Comparison of ENCODE assay signal across 15 cellular contexts in the genomic region with DNA sequence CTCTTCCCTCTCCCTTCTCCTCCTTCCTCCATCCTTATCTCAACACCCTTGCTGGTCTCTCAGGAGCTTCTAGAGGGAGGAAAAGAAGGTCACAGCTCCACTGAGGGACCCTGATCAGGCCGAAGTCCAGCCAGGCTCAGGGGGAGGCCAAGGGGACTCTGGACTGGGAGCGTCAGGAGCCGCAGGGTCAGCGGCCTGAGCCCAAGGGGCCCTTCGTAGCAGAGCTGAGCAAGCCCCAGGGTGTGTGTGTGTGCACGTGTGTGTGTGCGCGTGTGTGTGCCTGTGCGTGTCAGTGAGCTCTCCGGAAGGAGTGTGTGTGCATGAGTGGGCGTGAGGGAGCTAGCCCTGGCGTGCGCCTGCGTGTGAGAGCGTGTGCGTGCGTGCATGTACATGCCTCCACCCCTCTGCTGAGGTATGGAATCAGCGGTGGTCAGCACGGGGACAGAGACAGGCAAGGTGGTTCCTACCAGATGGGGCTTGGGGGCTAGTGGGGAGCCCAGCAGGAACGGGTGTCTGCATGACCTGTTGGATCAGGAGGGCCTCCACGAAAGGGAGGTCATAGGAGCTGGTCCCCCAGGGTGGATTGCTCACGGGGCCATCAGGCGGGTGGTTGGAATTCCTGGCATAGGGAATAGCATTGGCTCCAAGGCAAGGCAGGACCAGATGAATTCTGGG. TPM values are rescaled to one million over a fixed set of nuclear protein-coding genes. Genes with fewer than 3 reads are reported as not detected.
A peak's percentile ranks its signal among the peaks of the same experiment; 100 is the strongest.
DNase-seq lines count a peak whose midpoint lies in the region; FAIRE-seq and TF ChIP-seq lines count a peak whose summit lies in the region.
"Had no signal": no experiment of that assay in that cellular context is flagged by ENCODE, and none has a peak within 500 bp of the region (broad histone marks: within the 10 kb centered on the region; RNA-seq: fewer than 3 reads in every experiment).

No MANE protein-coding gene starts in this region.

- no peaks in the 10 kb centered on the region for H3K9me3 ChIP-seq in mesenchymal stem cell (ENCODE audit: control insufficient read depth, low read length)
- H3K9me3 ChIP-seq: MG63, transverse colon had no signal

- H3K27me3 Mint-ChIP-seq in HFFc6 (ENCODE audit: insufficient read depth): peaks cover 37% of the 10 kb centered on the region

- H3K27ac ChIP-seq in 22Rv1: peak overlapping the region; percentile 43; the same call in 1 of the 2 replicates
- peak overlapping the region; percentile 55 for H3K27ac ChIP-seq in KMS-11
- no peak overlapping the region for H3K27ac ChIP-seq in mesenchymal stem cell (ENCODE audit: low read length, poor library complexity, severe bottlenecking)

- H2BK15ac ChIP-seq in mesenchymal stem cell (ENCODE audit: low read depth, poor library complexity, severe bottlenecking): no peak overlapping the region

- H4K20me1 ChIP-seq in KMS-11 (ENCODE audit: insufficient read depth): no peaks in the 10 kb centered on the region

- no peak overlapping the region for H3K23ac ChIP-seq in mesenchymal stem cell (ENCODE audit: low read length in 2 of 2)

- H3K14ac ChIP-seq in mesenchymal stem cell (ENCODE audit: low read length in 2 of 2): no peak overlapping the region

- H3K4me1 ChIP-seq in KMS-11 (ENCODE audit: low read depth, poor library complexity, severe bottlenecking) (peaks cover 89% of the 10 kb centered on the region), mesenchymal stem cell (ENCODE audit: control insufficient read depth, insufficient read depth, low read depth, low read length) (peaks cover 38% of the 10 kb centered on the region)

- H3K4me3 Mint-ChIP-seq in HFFc6: no peak overlapping the region
- H3K4me3 Mint-ChIP-seq: activated naive CD8-positive, alpha-beta T cell treated with anti-CD3 and anti-CD28 coated beads, Interleukin-2, amount 50 U/mL, for 24 hours had no signal

- no peak overlapping the region for H2AFZ ChIP-seq in KMS-11 (ENCODE audit: low read depth)
- no peak overlapping the region for H2AFZ ChIP-seq in mesenchymal stem cell (ENCODE audit: low read depth, low read length)

- no peak for TF ChIP-seq CTCF in 22Rv1 (IDR thresholded peaks at IDR 0.05)
- TF ChIP-seq CTCF in KMS-11 (conservative IDR thresholded peaks at IDR 0.05; ENCODE audit: low read depth, low read length): no peak
- no peak for TF ChIP-seq CTCF in bronchial epithelial cell (IDR thresholded peaks at IDR 0.05; ENCODE audit: insufficient read depth, low read length, severe bottlenecking)
- TF ChIP-seq CTCF in HFFc6 (IDR thresholded peaks at IDR 0.05): no peak

- DNase-seq in bronchial epithelial cell (ENCODE audit: low read depth) (peak; percentile 57), mesenchymal stem cell (no peak), HFFc6 (no peak), AG08396 (ENCODE audit: low spot score) (no peak), SHP77 treated with DMSO at 0.1 percent for 48 hours (lab: John Stamatoyannopoulos, UW) (no peak), RKO (ENCODE audit: low spot score) (no peak)
- DNase-seq: activated naive CD8-positive, alpha-beta T cell treated with anti-CD3 and anti-CD28 coated beads, Interleukin-2, amount 50 U/mL, for 24 hours; dermis blood vessel endothelial cell; foreskin fibroblast; MG63; transverse colon had no signal

- H3K4me1 Mint-ChIP-seq in HFFc6 (ENCODE audit: low read depth): peaks cover 14% of the 10 kb centered on the region

- H3K27me3 ChIP-seq in KMS-11 (ENCODE audit: insufficient read depth, low read depth): no peaks in the 10 kb centered on the region
- H3K27me3 ChIP-seq in bronchial epithelial cell (ENCODE audit: control insufficient read depth, insufficient read depth, low read length): peaks cover 6% of the 10 kb centered on the region
- H3K27me3 ChIP-seq in mesenchymal stem cell (ENCODE audit: control insufficient read depth in 1 of 2, insufficient read depth in 1 of 2, low read length in 2 of 2): peaks cover 16 to 72% of the 10 kb centered on the region in 2 experiments
- H3K27me3 ChIP-seq: MG63 had no signal

- no peaks in the 10 kb centered on the region for H3K9me3 Mint-ChIP-seq in HFFc6
- H3K9me3 Mint-ChIP-seq: activated naive CD8-positive, alpha-beta T cell treated with anti-CD3 and anti-CD28 coated beads, Interleukin-2, amount 50 U/mL, for 24 hours had no signal

- H2BK12ac ChIP-seq in mesenchymal stem cell (ENCODE audit: low read length in 2 of 2): no peak overlapping the region

- H3K4me3 ChIP-seq in KMS-11 (IDR thresholded peaks at IDR 0.05; ENCODE audit: insufficient read depth, low read depth, low read length) (no peak overlapping the region), bronchial epithelial cell (ENCODE audit: low read depth, low read length) (no peak overlapping the region), mesenchymal stem cell (ENCODE audit: insufficient read depth in 1 of 2, low read depth in 1 of 2, low read length in 2 of 2) (no peak overlapping the region)
- H3K4me3 ChIP-seq: MG63, transverse colon had no signal

- H4K91ac ChIP-seq in mesenchymal stem cell (ENCODE audit: low read length): peak overlapping the region; percentile 9

- H3K79me1 ChIP-seq in mesenchymal stem cell (replicated peaks; ENCODE audit: low read length, poor library complexity, severe bottlenecking): no peaks in the 10 kb centered on the region

- H3K27ac Mint-ChIP-seq in HFFc6: no peak overlapping the region
- H3K27ac Mint-ChIP-seq: activated naive CD8-positive, alpha-beta T cell treated with anti-CD3 and anti-CD28 coated beads, Interleukin-2, amount 50 U/mL, for 24 hours had no signal

- 84% methylated on average over 23 of the region's 23 CpGs for WGBS in mesenchymal stem cell

- H3K36me3 ChIP-seq in KMS-11 (ENCODE audit: insufficient read depth) (no peaks in the 10 kb centered on the region), bronchial epithelial cell (ENCODE audit: control insufficient read depth, insufficient read depth, low read length) (no peaks in the 10 kb centered on the region), mesenchymal stem cell (ENCODE audit: control insufficient read depth in 1 of 2, insufficient read depth in 2 of 2, low read depth in 1 of 2, low read length in 2 of 2) (no peaks in the 10 kb centered on the region)
- H3K36me3 ChIP-seq: MG63, transverse colon had no signal

- H3K4me2 ChIP-seq in KMS-11 (peak overlapping the region; percentile 57), mesenchymal stem cell (ENCODE audit: low read length, poor library complexity, severe bottlenecking) (no peak overlapping the region)

- no peaks in the 10 kb centered on the region for H3K79me2 ChIP-seq in KMS-11 (ENCODE audit: insufficient read depth, low read depth)

- H3K18ac ChIP-seq in mesenchymal stem cell (ENCODE audit: low read depth in 1 of 2, low read length in 2 of 2): peak overlapping the region in 1 of 2 experiments; percentile 4

- H3K4ac ChIP-seq in mesenchymal stem cell (ENCODE audit: low read depth in 1 of 2, low read length in 2 of 2): no peak overlapping the region

- H3K36me3 Mint-ChIP-seq in HFFc6 (ENCODE audit: low read depth): no peaks in the 10 kb centered on the region

- no peak overlapping the region for H3K9ac ChIP-seq in KMS-11
- H3K9ac ChIP-seq in mesenchymal stem cell (ENCODE audit: low read length): no peak overlapping the region

- FAIRE-seq in bronchial epithelial cell (lab: Jason Lieb, UNC): no peak

- no peak overlapping the region for H4K8ac ChIP-seq in mesenchymal stem cell (ENCODE audit: low read length)

- H2BK120ac ChIP-seq in mesenchymal stem cell (ENCODE audit: low read depth, low read length): no peak overlapping the region

- H2BK5ac ChIP-seq in mesenchymal stem cell (ENCODE audit: low read depth, low read length, poor library complexity, severe bottlenecking): no peak overlapping the region

- H2AK5ac ChIP-seq in mesenchymal stem cell (ENCODE audit: low read length, severe bottlenecking): no peak overlapping the region

RNA-seq across cellular contexts. Expression of a gene that starts 10.0 kb away (rescaled TPM):
- total RNA-seq in bronchial epithelial cell: 41.9 and 52.0 TPM in 2 replicates
- polyA plus RNA-seq in mesenchymal stem cell (2013, experiment 1 of 2): 38.4 TPM
- 36.4 TPM for polyA plus RNA-seq in mesenchymal stem cell (2013, experiment 2 of 2)
- 10 to 100 TPM; 48.7 to 58.4 (median 54.8) TPM for total RNA-seq in HFFc6 (2021; fragmentation: NEBNext Ultra II Directional; extraction: Animal tissue kit (Norgen Biotek cat#: 25700))

RNA-seq across cellular contexts. Expression of a gene that starts 15.1 kb away (rescaled TPM):
- 0.13 TPM in 1 of 2 replicates, not detected in the other for total RNA-seq in bronchial epithelial cell
- polyA plus RNA-seq in mesenchymal stem cell (2013, experiment 1 of 2): 5.0 TPM
- 4.6 TPM for polyA plus RNA-seq in mesenchymal stem cell (2013, experiment 2 of 2)
- total RNA-seq in HFFc6 (2021; fragmentation: NEBNext Ultra II Directional; extraction: Animal tissue kit (Norgen Biotek cat#: 25700)): not detected

RNA-seq across cellular contexts. Expression of a gene that starts 34.6 kb away (rescaled TPM):
- 11.8 and 18.1 TPM in 2 replicates for total RNA-seq in bronchial epithelial cell
- polyA plus RNA-seq in mesenchymal stem cell (2013, experiment 1 of 2): 29.0 TPM
- 30.0 TPM for polyA plus RNA-seq in mesenchymal stem cell (2013, experiment 2 of 2)
- 1 to 10 TPM; 3.5 to 6.3 (median 5.6) TPM for total RNA-seq in HFFc6 (2021; fragmentation: NEBNext Ultra II Directional; extraction: Animal tissue kit (Norgen Biotek cat#: 25700))

RNA-seq across cellular contexts. Expression of a gene that starts 45.5 kb away (rescaled TPM):
- total RNA-seq in bronchial epithelial cell: not detected in 2 replicates
- not detected for polyA plus RNA-seq in mesenchymal stem cell (2013, experiment 1 of 2)
- not detected for polyA plus RNA-seq in mesenchymal stem cell (2013, experiment 2 of 2)
- not detected for total RNA-seq in HFFc6 (2021; fragmentation: NEBNext Ultra II Directional; extraction: Animal tissue kit (Norgen Biotek cat#: 25700))
- total RNA-seq: dermis blood vessel endothelial cell had no signal
- polyA plus RNA-seq: neural cell had no signal

RNA-seq across cellular contexts. Expression of a gene that starts 51.0 kb away (rescaled TPM):
- not detected in 2 replicates for total RNA-seq in bronchial epithelial cell
- polyA plus RNA-seq in mesenchymal stem cell (2013, experiment 1 of 2): not detected
- polyA plus RNA-seq in mesenchymal stem cell (2013, experiment 2 of 2): not detected
- not detected for total RNA-seq in HFFc6 (2021; fragmentation: NEBNext Ultra II Directional; extraction: Animal tissue kit (Norgen Biotek cat#: 25700))
- total RNA-seq: A673 had no signal
- polyA plus RNA-seq: neural cell had no signal
